ENCODE assay signal across 26 cellular contexts in genomic region chrX:65741823-65742222, GRCh38.
A peak's percentile ranks its signal among the peaks of the same experiment; 100 is the strongest.
DNase-seq lines count a peak whose midpoint lies in the region; ATAC-seq and TF ChIP-seq lines count a peak whose summit lies in the region.
"Had no signal": no experiment of that assay in that cellular context is flagged by ENCODE, and none has a peak within 500 bp of the region (broad histone marks: within the 10 kb centered on the region; RNA-seq: fewer than 3 reads in every experiment).

No MANE protein-coding gene starts in this region.

- CTCF ChIA-PET in activated CD4-positive, alpha-beta T cell treated with anti-CD3 and anti-CD28 coated beads for 36 hours (lab: Charles Lee), result interaction anchor here (1.3 to 1.7 kb wide), 2 partner anchors 69 to 146 kb away, joined by 4 to 5 read pairs; no protein-coding TSS in a partner anchor
- CTCF ChIA-PET in A673 (lab: Charles Lee), result no interaction called here

- no peak for TF ChIP-seq CTCF in A673 (conservative IDR thresholded peaks at IDR 0.05; ENCODE audit: low read depth, low read length)
- TF ChIP-seq CTCF in MM.1S (IDR thresholded peaks at IDR 0.05; ENCODE audit: low read length), result no peak
- no peak for TF ChIP-seq CTCF in endothelial cell (IDR thresholded peaks at IDR 0.05; ENCODE audit: unreplicated experiment)

- ATAC-seq in activated CD4-positive, alpha-beta T cell treated with anti-CD3 and anti-CD28 coated beads for 36 hours, result peak; percentile 50
- ATAC-seq in naive B cell (ENCODE audit: low read depth in 2 of 2), result no peak
- ATAC-seq in GM21737 (IDR thresholded peaks at IDR 0.05; ENCODE audit: unreplicated experiment), result no peak
- ATAC-seq: GM12878, PC-3 had no signal

- H2AFZ ChIP-seq in MM.1S (ENCODE audit: low read length), result no peak overlapping the region

- intact Hi-C loops in activated CD4-positive, alpha-beta T cell treated with anti-CD3 and anti-CD28 coated beads for 36 hours (cut with DNase I, micrococcal nuclease), result loop anchor here (1.0 to 5.0 kb wide), 2 partner anchors 9 to 70 kb away; no protein-coding TSS in a partner anchor
- intact Hi-C loops in A673 (cut with micrococcal nuclease; ENCODE audit: unreplicated experiment), result loop anchor here (5.0 kb wide), 1 partner anchor 145 kb away; no protein-coding TSS in a partner anchor

- no peaks in the 10 kb centered on the region for H3K9me2 ChIP-seq in MM.1S (replicated peaks; ENCODE audit: insufficient read depth, low read length)

- H3F3A ChIP-seq in MM.1S (ENCODE audit: insufficient read depth, low read length), result no peaks in the 10 kb centered on the region; the same call in 1 of the 2 replicates

- H3K9me3 ChIP-seq in A673 (ENCODE audit: low read depth, low read length, poor library complexity, severe bottlenecking) (no peaks in the 10 kb centered on the region), MM.1S (replicated peaks; ENCODE audit: insufficient read depth, low read length) (no peaks in the 10 kb centered on the region)
- H3K9me3 ChIP-seq: prostate gland, sigmoid colon, thyroid gland had no signal

- no peak for DNase-seq in activated CD4-positive, alpha-beta T cell treated with anti-CD3 and anti-CD28 coated beads for 36 hours
- DNase-seq in activated CD4-positive, alpha-beta T cell treated with anti-CD3 and anti-CD28 coated beads, Interleukin-2, amount 50 U/mL, for 48 hours, result no peak
- DNase-seq in A673 (ENCODE audit: low spot score), result no peak
- no peak for DNase-seq in MM.1S
- DNase-seq in naive B cell, result no peak
- DNase-seq in dermis blood vessel endothelial cell, result no peak
- no peak for DNase-seq in endothelial cell (ENCODE audit: low spot score)
- DNase-seq: CD4-positive, alpha-beta memory T cell; cerebellar nuclear complex; DMS 273 treated with DMSO at 0.1 percent for 48 hours; dorsolateral prefrontal cortex; EL; hippocampal formation; mesenchymal stem cell; NCI-H1105; NCI-H1930; NCI-H526; NK-92 treated with Interleukin-12 subunit alpha and Interleukin-12 subunit beta, amount 100 ng/mL, for 24 hours; PC-3; sigmoid colon; stimulated activated CD4-positive, alpha-beta T cell treated with anti-CD3 and anti-CD28 coated beads, Interleukin-4, amount 100 ng/mL, for 4 hours; stimulated activated naive CD4-positive, alpha-beta T cell treated with Interleukin-2 at 50 U/mL for 16 hours; thyroid gland had no signal

- H3K27ac ChIP-seq in A673 (ENCODE audit: low read depth, low read length, poor library complexity, severe bottlenecking) (peak overlapping the region; percentile 59), MM.1S (ENCODE audit: low read length) (peak overlapping the region; percentile 22; the same call in 1 of the 2 replicates)
- H3K27ac ChIP-seq: dorsolateral prefrontal cortex, prostate gland, sigmoid colon, thyroid gland had no signal

- H3K4me3 ChIP-seq in A673 (ENCODE audit: low read depth, low read length, poor library complexity, severe bottlenecking) (no peak overlapping the region), MM.1S (ENCODE audit: low read length) (no peak overlapping the region)
- H3K4me3 ChIP-seq: dorsolateral prefrontal cortex, GM12878, prostate gland, sigmoid colon, thyroid gland had no signal

- POLR2A ChIA-PET in activated CD4-positive, alpha-beta T cell treated with anti-CD3 and anti-CD28 coated beads for 36 hours (lab: Charles Lee), result interaction anchor here (0.6 kb wide), 1 partner anchor 45 kb away, joined by 4 read pairs; no protein-coding TSS in a partner anchor
- POLR2A ChIA-PET in A673 (lab: Charles Lee; ENCODE audit: low non-redundant PET), result no interaction called here

- no peaks in the 10 kb centered on the region for H3K4me1 ChIP-seq in A673 (ENCODE audit: insufficient read depth, low read length, poor library complexity, severe bottlenecking)
- H3K4me1 ChIP-seq in MM.1S (ENCODE audit: low read length), result peaks cover 22% of the 10 kb centered on the region
- H3K4me1 ChIP-seq: prostate gland, sigmoid colon, thyroid gland had no signal

- H3K27me3 ChIP-seq in A673 (replicated peaks; ENCODE audit: insufficient read depth, low read depth, low read length, poor library complexity) (no peaks in the 10 kb centered on the region), MM.1S (replicated peaks; ENCODE audit: insufficient read depth, low read length) (no peaks in the 10 kb centered on the region)
- H3K27me3 ChIP-seq: sigmoid colon, thyroid gland had no signal

- H3K36me3 ChIP-seq in A673 (ENCODE audit: insufficient read depth, low read length, poor library complexity, severe bottlenecking), result peaks cover 42% of the 10 kb centered on the region
- no peaks in the 10 kb centered on the region; the same call in 1 of the 2 replicates for H3K36me3 ChIP-seq in MM.1S (replicated peaks; ENCODE audit: insufficient read depth, low read length)
- H3K36me3 ChIP-seq: prostate gland had no signal

- H3K4me1 Mint-ChIP-seq in activated CD4-positive, alpha-beta T cell treated with anti-CD3 and anti-CD28 coated beads for 36 hours, result peaks cover 52% of the 10 kb centered on the region
- H3K4me1 Mint-ChIP-seq in naive B cell (peaks cover 22 to 40% (median 31%) of the 10 kb centered on the region in 3 donors), endothelial cell (ENCODE audit: unreplicated experiment) (peaks cover 11% of the 10 kb centered on the region)

- H3K9me3 Mint-ChIP-seq in activated CD4-positive, alpha-beta T cell treated with anti-CD3 and anti-CD28 coated beads for 36 hours (ENCODE audit: low read depth), result no peaks in the 10 kb centered on the region
- H3K9me3 Mint-ChIP-seq in naive B cell (peaks cover 0 to 4% (median 0%) of the 10 kb centered on the region in 7 donors), endothelial cell (ENCODE audit: unreplicated experiment) (no peaks in the 10 kb centered on the region)

- peak overlapping the region; percentile 58 for H3K27ac Mint-ChIP-seq in activated CD4-positive, alpha-beta T cell treated with anti-CD3 and anti-CD28 coated beads for 36 hours
- H3K27ac Mint-ChIP-seq in naive B cell, result peak overlapping the region in 4 of 6 donors; percentile 64 to 90 (median 72)
- no peak overlapping the region for H3K27ac Mint-ChIP-seq in endothelial cell (ENCODE audit: unreplicated experiment)

- peak overlapping the region; percentile 26; the same call in 1 of the 2 replicates for H3K4me2 ChIP-seq in MM.1S (ENCODE audit: low read depth, low read length)

- H3K9ac ChIP-seq in MM.1S (ENCODE audit: low read length), result no peak overlapping the region

- no peaks in the 10 kb centered on the region for H3K27me3 Mint-ChIP-seq in activated CD4-positive, alpha-beta T cell treated with anti-CD3 and anti-CD28 coated beads for 36 hours
- H3K27me3 Mint-ChIP-seq in naive B cell, result no peaks in the 10 kb centered on the region
- H3K27me3 Mint-ChIP-seq in endothelial cell (ENCODE audit: unreplicated experiment), result peaks cover 7% of the 10 kb centered on the region
- H3K27me3 Mint-ChIP-seq: CD4-positive, alpha-beta memory T cell had no signal

- no peaks in the 10 kb centered on the region for H4K20me1 ChIP-seq in MM.1S (ENCODE audit: insufficient read depth, low read length)

- no peak overlapping the region for H3K4me3 Mint-ChIP-seq in activated CD4-positive, alpha-beta T cell treated with anti-CD3 and anti-CD28 coated beads for 36 hours
- no peak overlapping the region for H3K4me3 Mint-ChIP-seq in naive B cell
- H3K4me3 Mint-ChIP-seq in endothelial cell (ENCODE audit: unreplicated experiment), result no peak overlapping the region

- no peaks in the 10 kb centered on the region for H3K79me2 ChIP-seq in MM.1S (ENCODE audit: low read length)

- BruUV-seq in A673 (replicated peaks; lab: Mats Ljungman, UMichigan), result no TSS peak

- H3K36me3 Mint-ChIP-seq in activated CD4-positive, alpha-beta T cell treated with anti-CD3 and anti-CD28 coated beads for 36 hours (ENCODE audit: low read depth), result peaks cover 59% of the 10 kb centered on the region
- peaks cover 10 to 48% of the 10 kb centered on the region in 2 donors for H3K36me3 Mint-ChIP-seq in naive B cell
- H3K36me3 Mint-ChIP-seq in endothelial cell (ENCODE audit: low read depth, unreplicated experiment), result peaks cover 47% of the 10 kb centered on the region
